In the genomic region with DNA sequence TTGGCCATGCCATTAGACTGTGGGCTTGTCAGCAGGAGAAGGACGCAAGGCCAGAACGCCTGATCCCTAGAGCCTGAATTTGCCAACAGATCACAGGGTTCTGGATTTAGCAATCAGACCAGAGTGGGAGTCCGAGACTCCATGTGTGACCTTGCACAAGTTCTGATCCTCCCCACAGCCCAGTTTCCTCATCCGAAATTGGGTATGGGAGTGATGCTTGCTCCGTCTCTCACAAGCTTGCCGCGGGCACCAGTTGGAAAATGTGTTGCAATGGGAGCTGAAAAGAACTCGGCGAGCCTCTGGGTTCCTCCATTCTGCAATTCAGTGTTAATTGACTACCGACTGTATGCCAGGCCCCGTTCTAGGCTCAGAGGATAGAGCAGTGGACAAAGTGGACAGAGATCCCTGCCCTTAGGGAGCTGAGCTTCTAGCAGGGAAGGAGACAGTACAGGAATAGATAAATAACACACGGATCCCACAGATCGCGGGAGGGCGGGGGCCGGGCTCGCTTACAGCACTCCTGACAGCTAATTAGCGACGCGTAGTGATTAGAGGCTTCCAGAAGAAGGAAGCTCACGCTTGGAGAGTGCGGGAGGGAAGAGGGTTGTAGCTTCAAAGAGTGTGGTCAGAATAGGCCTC, we compare ENCODE assay signal across 1 cellular context.
A peak's percentile ranks its signal among the peaks of the same experiment; 100 is the strongest.
TF ChIP-seq lines count a peak whose summit lies in the region.

No MANE protein-coding gene starts in this region.

TF ChIP-seq in K562, 482 proteins besides CTCF, POLR2A, EP300 and RAD21 (continued from another document):
- TF ChIP-seq RBFOX2 (IDR thresholded peaks at IDR 0.05; ENCODE audit: low read depth, low read length) = no peak
- no peak for TF ChIP-seq STAT5B (CRISPR knock-in tag; IDR thresholded peaks at IDR 0.05)
- TF ChIP-seq ZNF77 (CRISPR knock-in tag; IDR thresholded peaks at IDR 0.05) = no peak
- TF ChIP-seq CREM (IDR thresholded peaks at IDR 0.05; ENCODE audit: low read depth) = peak; percentile 25; the same call in 1 of the 2 replicates
- TF ChIP-seq, protein P1, sequence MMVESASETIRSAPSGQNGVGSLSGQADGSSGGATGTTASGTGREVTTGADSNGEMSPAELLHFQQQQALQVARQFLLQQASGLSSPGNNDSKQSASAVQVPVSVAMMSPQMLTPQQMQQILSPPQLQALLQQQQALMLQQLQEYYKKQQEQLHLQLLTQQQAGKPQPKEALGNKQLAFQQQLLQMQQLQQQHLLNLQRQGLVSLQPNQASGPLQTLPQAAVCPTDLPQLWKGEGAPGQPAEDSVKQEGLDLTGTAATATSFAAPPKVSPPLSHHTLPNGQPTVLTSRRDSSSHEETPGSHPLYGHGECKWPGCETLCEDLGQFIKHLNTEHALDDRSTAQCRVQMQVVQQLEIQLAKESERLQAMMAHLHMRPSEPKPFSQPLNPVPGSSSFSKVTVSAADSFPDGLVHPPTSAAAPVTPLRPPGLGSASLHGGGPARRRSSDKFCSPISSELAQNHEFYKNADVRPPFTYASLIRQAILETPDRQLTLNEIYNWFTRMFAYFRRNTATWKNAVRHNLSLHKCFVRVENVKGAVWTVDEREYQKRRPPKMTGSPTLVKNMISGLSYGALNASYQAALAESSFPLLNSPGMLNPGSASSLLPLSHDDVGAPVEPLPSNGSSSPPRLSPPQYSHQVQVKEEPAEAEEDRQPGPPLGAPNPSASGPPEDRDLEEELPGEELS (CRISPR knock-in tag; IDR thresholded peaks at IDR 0.05; ENCODE audit: borderline replicate concordance) = peak; percentile 3; the same call in 1 of the 2 replicates
- TF ChIP-seq ZBED1 (IDR thresholded peaks at IDR 0.05) = no peak
- TF ChIP-seq NCOA6 (IDR thresholded peaks at IDR 0.05) = no peak
- TF ChIP-seq MAZ (CRISPR knock-in tag; conservative IDR thresholded peaks at IDR 0.05 in 1 of 2, IDR thresholded peaks at IDR 0.05 in 1 of 2) = 0 out of 4 replicates have a peak, but pooled peaks of 1 of the 2 experiments have one; percentile 8
- TF ChIP-seq CSDE1 (IDR thresholded peaks at IDR 0.05) = no peak
- TF ChIP-seq CXXC5 (CRISPR knock-in tag; IDR thresholded peaks at IDR 0.05) = peak; percentile 38; the same call in 1 of the 2 replicates
- peak; percentile 4; the same call in 1 of the 2 replicates for TF ChIP-seq CEBPG (CRISPR knock-in tag; IDR thresholded peaks at IDR 0.05)
- TF ChIP-seq CEBPG (tag; conservative IDR thresholded peaks at IDR 0.05 in 1 of 2, IDR thresholded peaks at IDR 0.05 in 1 of 2) = no peak
- TF ChIP-seq FOXA1 (IDR thresholded peaks at IDR 0.05; ENCODE audit: borderline replicate concordance) = no peak
- TF ChIP-seq EP400 (IDR thresholded peaks at IDR 0.05) = no peak
- TF ChIP-seq HNRNPH1 (optimal IDR thresholded peaks at IDR 0.05; ENCODE audit: low read depth, low read length) = no peak
- TF ChIP-seq, protein P2, sequence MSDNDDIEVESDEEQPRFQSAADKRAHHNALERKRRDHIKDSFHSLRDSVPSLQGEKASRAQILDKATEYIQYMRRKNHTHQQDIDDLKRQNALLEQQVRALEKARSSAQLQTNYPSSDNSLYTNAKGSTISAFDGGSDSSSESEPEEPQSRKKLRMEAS (CRISPR knock-in tag; IDR thresholded peaks at IDR 0.05) = peak; percentile 10; the same call in 1 of the 2 replicates
- TF ChIP-seq FUS (optimal IDR thresholded peaks at IDR 0.05; ENCODE audit: low read depth, low read length) = no peak
- TF ChIP-seq HNRNPUL1 (IDR thresholded peaks at IDR 0.05; ENCODE audit: low read length) = no peak
- TF ChIP-seq EWSR1 (IDR thresholded peaks at IDR 0.05; ENCODE audit: borderline replicate concordance, low read depth, partially characterized antibody) = no peak
- no peak for TF ChIP-seq ZNF165 (CRISPR knock-in tag; IDR thresholded peaks at IDR 0.05; ENCODE audit: borderline replicate concordance)
- no peak for TF ChIP-seq ZNF274 (IDR thresholded peaks at IDR 0.05; ENCODE audit: borderline replicate concordance, low read depth, low read length)
- peak; percentile 60 for TF ChIP-seq CEBPB (tag; IDR thresholded peaks at IDR 0.05)
- TF ChIP-seq HIVEP1 (CRISPR knock-in tag; IDR thresholded peaks at IDR 0.05) = no peak
- TF ChIP-seq RBM25 (IDR thresholded peaks at IDR 0.05; ENCODE audit: low read depth, low read length, severe bottlenecking) = peak; percentile 87
- no peak for TF ChIP-seq LCOR (CRISPR knock-in tag; IDR thresholded peaks at IDR 0.05)
- no peak for TF ChIP-seq XRCC4 (IDR thresholded peaks at IDR 0.05; ENCODE audit: extremely low read depth, insufficient read depth, insufficient read length)
- TF ChIP-seq, protein P3, sequence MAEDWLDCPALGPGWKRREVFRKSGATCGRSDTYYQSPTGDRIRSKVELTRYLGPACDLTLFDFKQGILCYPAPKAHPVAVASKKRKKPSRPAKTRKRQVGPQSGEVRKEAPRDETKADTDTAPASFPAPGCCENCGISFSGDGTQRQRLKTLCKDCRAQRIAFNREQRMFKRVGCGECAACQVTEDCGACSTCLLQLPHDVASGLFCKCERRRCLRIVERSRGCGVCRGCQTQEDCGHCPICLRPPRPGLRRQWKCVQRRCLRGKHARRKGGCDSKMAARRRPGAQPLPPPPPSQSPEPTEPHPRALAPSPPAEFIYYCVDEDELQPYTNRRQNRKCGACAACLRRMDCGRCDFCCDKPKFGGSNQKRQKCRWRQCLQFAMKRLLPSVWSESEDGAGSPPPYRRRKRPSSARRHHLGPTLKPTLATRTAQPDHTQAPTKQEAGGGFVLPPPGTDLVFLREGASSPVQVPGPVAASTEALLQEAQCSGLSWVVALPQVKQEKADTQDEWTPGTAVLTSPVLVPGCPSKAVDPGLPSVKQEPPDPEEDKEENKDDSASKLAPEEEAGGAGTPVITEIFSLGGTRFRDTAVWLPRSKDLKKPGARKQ (CRISPR knock-in tag; IDR thresholded peaks at IDR 0.05) = peak; percentile 51; the same call in 1 of the 2 replicates
- 0 out of 2 replicates have a peak, but pooled peaks have one; percentile 11 for TF ChIP-seq ZNF232 (CRISPR knock-in tag; IDR thresholded peaks at IDR 0.05)
- no peak for TF ChIP-seq ZNF764 (CRISPR knock-in tag; IDR thresholded peaks at IDR 0.05; ENCODE audit: low read depth)
- no peak for TF ChIP-seq DACH1 (IDR thresholded peaks at IDR 0.05; ENCODE audit: partially characterized antibody)
- TF ChIP-seq, protein P4, sequence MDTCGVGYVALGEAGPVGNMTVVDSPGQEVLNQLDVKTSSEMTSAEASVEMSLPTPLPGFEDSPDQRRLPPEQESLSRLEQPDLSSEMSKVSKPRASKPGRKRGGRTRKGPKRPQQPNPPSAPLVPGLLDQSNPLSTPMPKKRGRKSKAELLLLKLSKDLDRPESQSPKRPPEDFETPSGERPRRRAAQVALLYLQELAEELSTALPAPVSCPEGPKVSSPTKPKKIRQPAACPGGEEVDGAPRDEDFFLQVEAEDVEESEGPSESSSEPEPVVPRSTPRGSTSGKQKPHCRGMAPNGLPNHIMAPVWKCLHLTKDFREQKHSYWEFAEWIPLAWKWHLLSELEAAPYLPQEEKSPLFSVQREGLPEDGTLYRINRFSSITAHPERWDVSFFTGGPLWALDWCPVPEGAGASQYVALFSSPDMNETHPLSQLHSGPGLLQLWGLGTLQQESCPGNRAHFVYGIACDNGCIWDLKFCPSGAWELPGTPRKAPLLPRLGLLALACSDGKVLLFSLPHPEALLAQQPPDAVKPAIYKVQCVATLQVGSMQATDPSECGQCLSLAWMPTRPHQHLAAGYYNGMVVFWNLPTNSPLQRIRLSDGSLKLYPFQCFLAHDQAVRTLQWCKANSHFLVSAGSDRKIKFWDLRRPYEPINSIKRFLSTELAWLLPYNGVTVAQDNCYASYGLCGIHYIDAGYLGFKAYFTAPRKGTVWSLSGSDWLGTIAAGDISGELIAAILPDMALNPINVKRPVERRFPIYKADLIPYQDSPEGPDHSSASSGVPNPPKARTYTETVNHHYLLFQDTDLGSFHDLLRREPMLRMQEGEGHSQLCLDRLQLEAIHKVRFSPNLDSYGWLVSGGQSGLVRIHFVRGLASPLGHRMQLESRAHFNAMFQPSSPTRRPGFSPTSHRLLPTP (IDR thresholded peaks at IDR 0.05; ENCODE audit: borderline replicate concordance, extremely low read depth, insufficient read length) = no peak
- TF ChIP-seq ZFX (CRISPR knock-in tag; IDR thresholded peaks at IDR 0.05) = 0 out of 2 replicates have a peak, but pooled peaks have one; percentile 21
TF ChIP-seq in K562: peak in this region for 13.
